In genomic region chr17:79169366-79169765, GRCh38 we compare ENCODE assay signal across 3 cellular contexts.
"Had no signal": no experiment of that assay in that cellular context is flagged by ENCODE, and none has a peak within 500 bp of the region (broad histone marks: within the 10 kb centered on the region; RNA-seq: fewer than 3 reads in every experiment).

No MANE protein-coding gene starts in this region.

- H3K4me3 ChIP-seq: GM12878 had no signal

- ATAC-seq: GM12878 had no signal

- DNase-seq: GDM1, GF-D8 had no signal
